ENCODE assay signal across 26 cellular contexts in genomic region chr18:41703744-41704530, GRCh38.
DNase-seq lines count a peak whose midpoint lies in the region; ATAC-seq, FAIRE-seq and TF ChIP-seq lines count a peak whose summit lies in the region.
"Had no signal": no experiment of that assay in that cellular context is flagged by ENCODE, and none has a peak within 500 bp of the region (broad histone marks: within the 10 kb centered on the region; RNA-seq: fewer than 3 reads in every experiment).

No MANE protein-coding gene starts in this region.

- H3K9me3 ChIP-seq in astrocyte (ENCODE audit: insufficient read depth, low read depth, low read length) = no peaks in the 10 kb centered on the region
- H3K9me3 ChIP-seq: adrenal gland, Peyer's patch, SJSA1, thoracic aorta had no signal

- no peaks in the 10 kb centered on the region for H3K79me2 ChIP-seq in astrocyte (ENCODE audit: insufficient read depth, low read length)

- TF ChIP-seq CTCF in HFFc6 (IDR thresholded peaks at IDR 0.05) (no peak), astrocyte (IDR thresholded peaks at IDR 0.05; ENCODE audit: insufficient read depth, low read depth, low read length) (no peak), fibroblast of pulmonary artery (IDR thresholded peaks at IDR 0.05; ENCODE audit: low read length, missing control alignments) (no peak)

- peaks cover 6% of the 10 kb centered on the region; the same call in 1 of the 2 replicates for H3K4me1 Mint-ChIP-seq in HFFc6 (ENCODE audit: low read depth)
- H3K4me1 Mint-ChIP-seq in astrocyte (ENCODE audit: low read depth, unreplicated experiment) = peaks cover 39% of the 10 kb centered on the region
- H3K4me1 Mint-ChIP-seq in activated naive CD4-positive, alpha-beta T cell treated with anti-CD3 and anti-CD28 coated beads for 36 hours (ENCODE audit: low read depth) = no peaks in the 10 kb centered on the region
- H3K4me1 Mint-ChIP-seq: naive thymus-derived CD8-positive, alpha-beta T cell; stimulated activated memory B cell treated with anti-CD40 and anti-IgM and Interleukin-4, amounts not matched to agents 10 μg/mL and 1 μg/mL and 100 μg/mL, for 72 hours had no signal

- H3K36me3 Mint-ChIP-seq in HFFc6 (ENCODE audit: low read depth) (no peaks in the 10 kb centered on the region), astrocyte (ENCODE audit: low read depth, unreplicated experiment) (no peaks in the 10 kb centered on the region)
- H3K36me3 Mint-ChIP-seq in activated naive CD4-positive, alpha-beta T cell treated with anti-CD3 and anti-CD28 coated beads for 36 hours (ENCODE audit: low read depth) = no peaks in the 10 kb centered on the region
- H3K36me3 Mint-ChIP-seq: naive thymus-derived CD8-positive, alpha-beta T cell; stimulated activated memory B cell treated with anti-CD40 and anti-IgM and Interleukin-4, amounts not matched to agents 10 μg/mL and 1 μg/mL and 100 μg/mL, for 72 hours had no signal

- no peak overlapping the region for H3K27ac ChIP-seq in astrocyte (ENCODE audit: low read depth, low read length)
- H3K27ac ChIP-seq: adrenal gland, Peyer's patch, SJSA1, thoracic aorta, VCaP had no signal

- H3K9me3 Mint-ChIP-seq in HFFc6 (no peaks in the 10 kb centered on the region), astrocyte (ENCODE audit: unreplicated experiment) (peaks cover 1% of the 10 kb centered on the region)
- peaks cover 2% of the 10 kb centered on the region for H3K9me3 Mint-ChIP-seq in activated naive CD4-positive, alpha-beta T cell treated with anti-CD3 and anti-CD28 coated beads for 36 hours
- H3K9me3 Mint-ChIP-seq: CD4-positive, alpha-beta T cell had no signal

- H3K4me1 ChIP-seq in astrocyte (ENCODE audit: insufficient read depth, low read length) = no peaks in the 10 kb centered on the region
- H3K4me1 ChIP-seq: adrenal gland, Peyer's patch, SJSA1 had no signal

- H2AFZ ChIP-seq in astrocyte (ENCODE audit: low read depth, low read length) = no peak overlapping the region

- H3K4me3 ChIP-seq in astrocyte (ENCODE audit: insufficient read depth, low read depth, low read length) (no peak overlapping the region), fibroblast of pulmonary artery (replicated peaks; ENCODE audit: low read depth, low read length) (no peak overlapping the region)
- H3K4me3 ChIP-seq: adrenal gland, Peyer's patch, SJSA1, thoracic aorta had no signal

- peak; percentile 0 for DNase-seq in HFFc6
- DNase-seq in astrocyte (ENCODE audit: low read depth) = peak; percentile 45
- DNase-seq in fibroblast of pulmonary artery (ENCODE audit: low read depth) = peak; percentile 53
- DNase-seq in pulmonary artery endothelial cell (ENCODE audit: low read depth, low spot score) = peak; percentile 5
- no peak for DNase-seq in activated naive CD4-positive, alpha-beta T cell treated with anti-CD3 and anti-CD28 coated beads for 36 hours
- no peak for DNase-seq in DMS153 (lab: John Stamatoyannopoulos, UW)
- DNase-seq: activated CD8-positive, alpha-beta memory T cell treated with anti-CD3 and anti-CD28 coated beads, Interleukin-2, amount 50 U/mL, for 48 hours; activated effector memory CD4-positive, alpha-beta T cell treated with Interleukin-2 at 50 U/mL for 16 hours; adrenal gland; CD4-positive, alpha-beta T cell; DMS79; effector memory CD4-positive, alpha-beta T cell; Karpas-422; naive thymus-derived CD8-positive, alpha-beta T cell; NCI-H1092; NCI-H2081; Peyer's patch; T-helper 2 cell had no signal

- H3K4me2 ChIP-seq in astrocyte (ENCODE audit: low read length) = no peak overlapping the region

- H4K20me1 ChIP-seq in astrocyte (ENCODE audit: insufficient read depth, low read length) = no peaks in the 10 kb centered on the region

- H3K4me3 Mint-ChIP-seq in HFFc6 (no peak overlapping the region), astrocyte (ENCODE audit: unreplicated experiment) (no peak overlapping the region)
- no peak overlapping the region for H3K4me3 Mint-ChIP-seq in activated naive CD4-positive, alpha-beta T cell treated with anti-CD3 and anti-CD28 coated beads for 36 hours
- H3K4me3 Mint-ChIP-seq: CD4-positive, alpha-beta T cell; naive thymus-derived CD8-positive, alpha-beta T cell; stimulated activated memory B cell treated with anti-CD40 and anti-IgM and Interleukin-4, amounts not matched to agents 10 μg/mL and 1 μg/mL and 100 μg/mL, for 72 hours had no signal

- no peaks in the 10 kb centered on the region for H3K36me3 ChIP-seq in astrocyte (ENCODE audit: insufficient read depth, low read length)
- H3K36me3 ChIP-seq: adrenal gland, Peyer's patch, SJSA1, thoracic aorta had no signal

- H3K27ac Mint-ChIP-seq in HFFc6 (no peak overlapping the region), astrocyte (ENCODE audit: unreplicated experiment) (no peak overlapping the region)
- H3K27ac Mint-ChIP-seq in activated naive CD4-positive, alpha-beta T cell treated with anti-CD3 and anti-CD28 coated beads for 36 hours = no peak overlapping the region
- H3K27ac Mint-ChIP-seq: CD4-positive, alpha-beta T cell; naive thymus-derived CD8-positive, alpha-beta T cell; stimulated activated memory B cell treated with anti-CD40 and anti-IgM and Interleukin-4, amounts not matched to agents 10 μg/mL and 1 μg/mL and 100 μg/mL, for 72 hours had no signal

- no peaks in the 10 kb centered on the region for H3K27me3 ChIP-seq in astrocyte (ENCODE audit: insufficient read depth, low read length)
- H3K27me3 ChIP-seq: adrenal gland, Peyer's patch, SJSA1 had no signal

- CTCF ChIA-PET in activated naive CD4-positive, alpha-beta T cell treated with anti-CD3 and anti-CD28 coated beads for 36 hours (lab: Charles Lee) = no interaction called here

- no peak for FAIRE-seq in astrocyte (lab: Jason Lieb, UNC)
- FAIRE-seq: GM12891, GM19239 had no signal

- H3K9ac ChIP-seq in astrocyte (ENCODE audit: low read length) = no peak overlapping the region

- no peak for ATAC-seq in HG03342 (IDR thresholded peaks at IDR 0.05; ENCODE audit: unreplicated experiment)
- ATAC-seq: naive thymus-derived CD8-positive, alpha-beta T cell; sciatic nerve; stimulated activated memory B cell treated with anti-CD40 and anti-IgM and Interleukin-4, amounts not matched to agents 10 μg/mL and 1 μg/mL and 100 μg/mL, for 72 hours had no signal

- intact Hi-C loops in activated naive CD4-positive, alpha-beta T cell treated with anti-CD3 and anti-CD28 coated beads for 36 hours (cut with micrococcal nuclease) = no loop called here

- H3K27me3 Mint-ChIP-seq in HFFc6 (ENCODE audit: insufficient read depth) = peaks cover 2% of the 10 kb centered on the region; the same call in 1 of the 2 replicates
- no peaks in the 10 kb centered on the region for H3K27me3 Mint-ChIP-seq in astrocyte (ENCODE audit: low read depth, unreplicated experiment)
- peaks cover 3% of the 10 kb centered on the region for H3K27me3 Mint-ChIP-seq in activated naive CD4-positive, alpha-beta T cell treated with anti-CD3 and anti-CD28 coated beads for 36 hours (ENCODE audit: low read depth)
- H3K27me3 Mint-ChIP-seq: CD4-positive, alpha-beta T cell; stimulated activated memory B cell treated with anti-CD40 and anti-IgM and Interleukin-4, amounts not matched to agents 10 μg/mL and 1 μg/mL and 100 μg/mL, for 72 hours had no signal

Comparison
In these comparisons a context has a peak if more than half of its experiments do, and no peak if none do; other contexts are left out.
1. DNase-seq: peak in HFFc6 (single experiment), astrocyte (single experiment), fibroblast of pulmonary artery (single experiment) and pulmonary artery endothelial cell (single experiment); none in activated naive CD4-positive, alpha-beta T cell treated with anti-CD3 and anti-CD28 coated beads for 36 hours (single experiment) and DMS153 (single experiment).